In genomic region chr13:74629985-74630384, GRCh38 we compare ENCODE assay signal across 20 cellular contexts.
A peak's percentile ranks its signal among the peaks of the same experiment; 100 is the strongest.
DNase-seq lines count a peak whose midpoint lies in the region; ATAC-seq and TF ChIP-seq lines count a peak whose summit lies in the region.
"Had no signal": no experiment of that assay in that cellular context is flagged by ENCODE, and none has a peak within 500 bp of the region (broad histone marks: within the 10 kb centered on the region; RNA-seq: fewer than 3 reads in every experiment).

No MANE protein-coding gene starts in this region.

- no peaks in the 10 kb centered on the region for H3K9me2 ChIP-seq in GM23248 (ENCODE audit: insufficient read depth)

- H3K79me2 ChIP-seq in GM23248 (ENCODE audit: insufficient read depth) (no peaks in the 10 kb centered on the region), osteoblast (ENCODE audit: insufficient read depth, low read length) (no peaks in the 10 kb centered on the region)

- DNase-seq in GM23248 (peak; percentile 1), fibroblast of gingiva (ENCODE audit: low read depth) (peak; percentile 3), osteoblast (ENCODE audit: insufficient read length, low spot score, missing footprints) (peak; percentile 21), tibial artery (peak; percentile 56 to 89), HK-2 (ENCODE audit: unreplicated experiment) (no peak), NOMO-1 treated with DMSO at 0.1 percent for 48 hours (lab: John Stamatoyannopoulos, UW; ENCODE audit: unreplicated experiment) (no peak)
- DNase-seq: DMS153, KBM-7, NCI-H1105 treated with DMSO at 0.1 percent for 48 hours, NCI-H146, NCI-H1930, NCI-H2107, NCI-H524 treated with DMSO at 0.1 percent for 48 hours, NCI-H774, PC-9, SJCRH30 had no signal

- H3K36me3 ChIP-seq in GM23248 (ENCODE audit: low read depth) (no peaks in the 10 kb centered on the region), osteoblast (ENCODE audit: insufficient read depth, low read length) (no peaks in the 10 kb centered on the region), tibial artery (no peaks in the 10 kb centered on the region)
- H3K36me3 ChIP-seq: SJCRH30 had no signal

- H3F3A ChIP-seq in GM23248 (ENCODE audit: insufficient read depth): no peaks in the 10 kb centered on the region

- H2AFZ ChIP-seq in GM23248 (no peak overlapping the region), osteoblast (ENCODE audit: low read length) (no peak overlapping the region)
- H2AFZ ChIP-seq: PC-9 had no signal

- no peak for TF ChIP-seq CTCF in osteoblast (IDR thresholded peaks at IDR 0.05; ENCODE audit: extremely low read depth, low read depth, low read length)
- TF ChIP-seq CTCF in tibial artery (IDR thresholded peaks at IDR 0.05): no peak

- H3K4me2 ChIP-seq in GM23248 (ENCODE audit: unreplicated experiment): no peak overlapping the region
- no peak overlapping the region for H3K4me2 ChIP-seq in osteoblast (ENCODE audit: insufficient read depth, low read length)
- H3K4me2 ChIP-seq: PC-9 had no signal

- WGBS in GM23248 (ENCODE audit: low coverage in 1 of 2, low lambda C conversion rate in 2 of 2, missing lambda C conversion rate in 2 of 2), 2 experiments: 37 to 38% methylated on average over 3 of the region's 3 CpGs

- H4K20me1 ChIP-seq in GM23248 (ENCODE audit: insufficient read depth) (no peaks in the 10 kb centered on the region), osteoblast (ENCODE audit: insufficient read depth, low read length) (no peaks in the 10 kb centered on the region)

- H3K27me3 ChIP-seq in GM23248 (replicated peaks; ENCODE audit: insufficient read depth): no peaks in the 10 kb centered on the region
- no peaks in the 10 kb centered on the region for H3K27me3 ChIP-seq in osteoblast (ENCODE audit: insufficient read depth, low read length)
- H3K27me3 ChIP-seq in tibial artery: no peaks in the 10 kb centered on the region
- H3K27me3 ChIP-seq: SJCRH30 had no signal

- in situ Hi-C loops in GM23248 (cut with MboI): no loop called here

- no peak overlapping the region for H3K4me3 ChIP-seq in GM23248
- H3K4me3 ChIP-seq in osteoblast (ENCODE audit: insufficient read depth, low read length): no peak overlapping the region
- no peak overlapping the region for H3K4me3 ChIP-seq in tibial artery
- H3K4me3 ChIP-seq: PC-9, SJCRH30 had no signal

- intact Hi-C loops in tibial artery (cut with DNase I; ENCODE audit: low total_unique reads): no loop called here

- no peaks in the 10 kb centered on the region for H3K4me1 ChIP-seq in GM23248 (ENCODE audit: insufficient read depth)
- no peaks in the 10 kb centered on the region for H3K4me1 ChIP-seq in osteoblast (ENCODE audit: insufficient read depth, low read length)
- H3K4me1 ChIP-seq in tibial artery: peaks cover 0 to 29% (median 2%) of the 10 kb centered on the region in 4 donors
- H3K4me1 ChIP-seq: SJCRH30 had no signal

- H3K27ac ChIP-seq in GM23248: no peak overlapping the region
- H3K27ac ChIP-seq in osteoblast (ENCODE audit: low read depth, low read length): no peak overlapping the region
- peak overlapping the region; percentile 53 to 63 for H3K27ac ChIP-seq in tibial artery
- H3K27ac ChIP-seq: PC-9, SJCRH30 had no signal

- H3K9ac ChIP-seq in GM23248: no peak overlapping the region

- no peak for ATAC-seq in HG03095 (IDR thresholded peaks at IDR 0.05; ENCODE audit: unreplicated experiment)
- ATAC-seq: HCT116, Right ventricle myocardium inferior, SK-N-SH treated with all-trans-retinoic acid at 6 μM for 48 hours had no signal

- no peaks in the 10 kb centered on the region for H3K9me3 ChIP-seq in GM23248 (ENCODE audit: low read depth)
- H3K9me3 ChIP-seq in osteoblast (ENCODE audit: low read depth, low read length): no peaks in the 10 kb centered on the region
- no peaks in the 10 kb centered on the region for H3K9me3 ChIP-seq in tibial artery
- H3K9me3 ChIP-seq: SJCRH30 had no signal

Comparison
In these comparisons a context has a peak if more than half of its experiments do, and no peak if none do; other contexts are left out.
1. DNase-seq: peak in GM23248 (single experiment), fibroblast of gingiva (single experiment), osteoblast (single experiment) and tibial artery (2 of 2); none in HK-2 (single experiment) and NOMO-1 treated with DMSO at 0.1 percent for 48 hours (single experiment).
2. H3K27ac ChIP-seq: peak in tibial artery (2 of 2); none in GM23248 (single experiment) and osteoblast (single experiment).